Comparison of ENCODE assay signal across 18 cellular contexts in the genomic region with DNA sequence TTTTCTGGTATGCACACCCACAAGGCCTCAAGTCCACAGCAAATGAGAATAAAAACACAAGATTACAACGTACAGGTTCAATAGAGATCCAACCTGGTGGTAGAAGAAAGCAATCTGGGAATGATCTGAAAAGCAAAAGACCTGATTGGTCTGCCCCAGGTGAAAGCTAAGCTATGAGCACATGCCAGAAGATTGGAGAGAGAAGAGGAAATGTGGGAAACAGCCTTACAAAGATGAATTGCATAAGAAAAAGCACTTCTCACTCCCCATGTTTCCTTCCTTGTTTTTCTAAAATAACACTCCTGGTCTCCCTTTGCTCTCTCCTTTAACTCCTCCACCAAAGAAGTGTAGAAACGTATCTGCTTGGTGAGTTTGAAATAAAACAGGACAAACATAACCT.
"Had no signal": no experiment of that assay in that cellular context is flagged by ENCODE, and none has a peak within 500 bp of the region (broad histone marks: within the 10 kb centered on the region; RNA-seq: fewer than 3 reads in every experiment).

No MANE protein-coding gene starts in this region.

- H3K27me3 ChIP-seq: spleen, transverse colon had no signal

- H3K36me3 ChIP-seq: spleen, thoracic aorta, transverse colon had no signal

- DNase-seq: effector CD4-positive, alpha-beta T cell; endodermal cell; erythroblast; foreskin keratinocyte; left colon; mesendoderm; naive B cell; psoas muscle; spleen; stimulated activated CD4-positive, alpha-beta T cell treated with anti-CD3 and anti-CD28 coated beads, Interleukin-2, amount 100 ng/mL, for 24 hours; stimulated activated CD4-positive, alpha-beta T cell treated with anti-CD3 and anti-CD28 coated beads, Interleukin-4, amount 100 ng/mL, for 4 hours; stimulated activated naive B cell treated with anti-CD40 and anti-IgM and Interleukin-4, amounts not matched to agents 10 μg/mL and 1 μg/mL and 100 μg/mL, for 72 hours; stimulated activated naive CD8-positive, alpha-beta T cell treated with anti-CD3 and anti-CD28 coated beads, Interleukin-15, amount 100 ng/mL, for 72 hours; transverse colon had no signal

- H3K4me1 Mint-ChIP-seq: naive B cell; nephron; stimulated activated naive B cell treated with anti-CD40 and anti-IgM and Interleukin-4, amounts not matched to agents 10 μg/mL and 1 μg/mL and 100 μg/mL, for 72 hours; stimulated activated naive CD8-positive, alpha-beta T cell treated with anti-CD3 and anti-CD28 coated beads, Interleukin-15, amount 100 ng/mL, for 72 hours had no signal

- H3K27ac ChIP-seq: coronary artery, foreskin keratinocyte, psoas muscle, spleen, thoracic aorta, transverse colon had no signal

- H3K9me3 Mint-ChIP-seq: stimulated activated naive CD8-positive, alpha-beta T cell treated with anti-CD3 and anti-CD28 coated beads, Interleukin-15, amount 100 ng/mL, for 72 hours had no signal

- H3K4me3 Mint-ChIP-seq: endodermal cell; naive B cell; nephron; stimulated activated naive B cell treated with anti-CD40 and anti-IgM and Interleukin-4, amounts not matched to agents 10 μg/mL and 1 μg/mL and 100 μg/mL, for 72 hours; stimulated activated naive CD8-positive, alpha-beta T cell treated with anti-CD3 and anti-CD28 coated beads, Interleukin-15, amount 100 ng/mL, for 72 hours had no signal

- H3K4me3 ChIP-seq: coronary artery, psoas muscle, spleen, thoracic aorta, transverse colon had no signal

- ATAC-seq: foreskin keratinocyte; left colon; psoas muscle; sciatic nerve; stimulated activated naive B cell treated with anti-CD40 and anti-IgM and Interleukin-4, amounts not matched to agents 10 μg/mL and 1 μg/mL and 100 μg/mL, for 72 hours; stimulated activated naive CD8-positive, alpha-beta T cell treated with anti-CD3 and anti-CD28 coated beads, Interleukin-15, amount 100 ng/mL, for 72 hours had no signal

- H3K9me3 ChIP-seq: psoas muscle, thoracic aorta, transverse colon had no signal

- H3K27ac Mint-ChIP-seq: endodermal cell; naive B cell; nephron; stimulated activated naive B cell treated with anti-CD40 and anti-IgM and Interleukin-4, amounts not matched to agents 10 μg/mL and 1 μg/mL and 100 μg/mL, for 72 hours; stimulated activated naive CD8-positive, alpha-beta T cell treated with anti-CD3 and anti-CD28 coated beads, Interleukin-15, amount 100 ng/mL, for 72 hours had no signal

- H3K27me3 Mint-ChIP-seq: stimulated activated naive CD8-positive, alpha-beta T cell treated with anti-CD3 and anti-CD28 coated beads, Interleukin-15, amount 100 ng/mL, for 72 hours had no signal

- H3K36me3 Mint-ChIP-seq: naive B cell; stimulated activated naive B cell treated with anti-CD40 and anti-IgM and Interleukin-4, amounts not matched to agents 10 μg/mL and 1 μg/mL and 100 μg/mL, for 72 hours had no signal

- H3K4me1 ChIP-seq: foreskin keratinocyte, psoas muscle, spleen, transverse colon had no signal
